Comparison of ENCODE assay signal across 9 cellular contexts in genomic region chr5:1235838-1236237, GRCh38. TPM values are rescaled to one million over a fixed set of nuclear protein-coding genes. Genes with fewer than 3 reads are reported as not detected.
"Had no signal": no experiment of that assay in that cellular context is flagged by ENCODE, and none has a peak within 500 bp of the region (broad histone marks: within the 10 kb centered on the region; RNA-seq: fewer than 3 reads in every experiment).

No MANE protein-coding gene starts in this region.

- DNase-seq: IMR-90, KG1 had no signal

- H3K9ac ChIP-seq: KMS-11 had no signal

- FAIRE-seq: HTR-8/SVneo had no signal

- H3K4me2 ChIP-seq: KMS-11 had no signal

- H3K27ac ChIP-seq: HL-60, KMS-11 had no signal

RNA-seq across cellular contexts. Expression of gene SLC6A18, which starts 10.7 kb away (rescaled TPM):
- total RNA-seq: HepG2, HT-29, HT1080, IMR-90 had no signal
- polyA plus RNA-seq: HepG2, IgD-negative memory B cell, IMR-90 had no signal

RNA-seq across cellular contexts. Expression of gene SLC6A19, which starts 34.4 kb away (rescaled TPM):
- total RNA-seq: HT-29, HT1080, IMR-90 had no signal
- polyA plus RNA-seq: HepG2, IgD-negative memory B cell, IMR-90 had no signal

RNA-seq across cellular contexts. Expression of gene TERT, which starts 59.0 kb away (rescaled TPM):
- total RNA-seq: IMR-90 had no signal
- polyA plus RNA-seq: IgD-negative memory B cell, IMR-90 had no signal
